In the genomic region with DNA sequence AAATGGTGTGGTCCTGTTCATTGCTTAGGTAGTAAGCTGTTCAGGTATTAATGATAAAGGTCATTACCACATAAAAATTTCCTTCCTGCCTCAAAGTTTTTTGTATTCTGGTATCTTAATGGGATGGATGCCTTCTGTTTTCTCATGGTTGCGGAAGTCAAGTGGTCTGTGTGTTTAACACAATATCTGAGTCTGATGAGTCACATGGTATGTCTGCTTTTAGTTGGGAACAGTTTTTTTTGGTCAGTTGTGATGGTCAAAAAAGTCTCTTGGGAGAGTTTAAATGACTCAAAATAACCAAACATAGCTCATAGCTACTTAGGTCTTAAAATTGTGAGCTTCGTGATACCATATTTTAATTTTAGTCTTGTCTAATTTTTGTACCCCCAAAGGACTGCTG, we compare ENCODE assay signal across 11 cellular contexts. TPM values are rescaled to one million over a fixed set of nuclear protein-coding genes. Genes with fewer than 3 reads are reported as not detected.
DNase-seq lines count a peak whose midpoint lies in the region; ATAC-seq and TF ChIP-seq lines count a peak whose summit lies in the region.
"Had no signal": no experiment of that assay in that cellular context is flagged by ENCODE, and none has a peak within 500 bp of the region (broad histone marks: within the 10 kb centered on the region; RNA-seq: fewer than 3 reads in every experiment).

No MANE protein-coding gene starts in this region.

- DNase-seq in AG10803 (ENCODE audit: low read depth) (peak; percentile 66), MV-4-11 (lab: John Stamatoyannopoulos, UW) (peak; percentile 20), hepatic stellate cell (ENCODE audit: low spot score) (peak; percentile 65), DMS153 (lab: John Stamatoyannopoulos, UW) (no peak), RWPE1 (ENCODE audit: low spot score) (no peak), NCI-H2081 (lab: John Stamatoyannopoulos, UW) (no peak)
- no peak for DNase-seq in activated CD4-positive, alpha-beta T cell treated with anti-CD3 and anti-CD28 coated beads, Interleukin-2, amount 10 ng/mL, durations not matched to agents 24 days and 14 days
- DNase-seq: C1 segment of cervical spinal cord, SIG-M5 had no signal

- CTCF ChIA-PET in RWPE1 (lab: Yijun Ruan, JAX), result interaction anchor here (0.8 kb wide), 1 partner anchor 81 kb away, joined by 6 read pairs; no protein-coding TSS in a partner anchor

- intact Hi-C loops in activated CD4-positive, alpha-beta T cell treated with anti-CD3 and anti-CD28 coated beads, Interleukin-2, amount 10 ng/mL, durations not matched to agents 24 days and 14 days (cut with micrococcal nuclease), result no loop called here

- POLR2A ChIA-PET in RWPE1 (lab: Yijun Ruan, JAX; ENCODE audit: low non-redundant PET), result no interaction called here

- no peaks in the 10 kb centered on the region for H3K36me3 Mint-ChIP-seq in activated CD4-positive, alpha-beta T cell treated with anti-CD3 and anti-CD28 coated beads, Interleukin-2, amount 10 ng/mL, durations not matched to agents 24 days and 14 days (ENCODE audit: low read depth)
- H3K36me3 Mint-ChIP-seq: activated naive CD4-positive, alpha-beta T cell treated with anti-CD3 and anti-CD28 coated beads, Interleukin-2, amount 50 U/mL, for 24 hours had no signal

- H3K27ac ChIP-seq in RWPE1, result no peak overlapping the region

- H3K4me3 ChIP-seq in AG10803 (ENCODE audit: low read length), result no peak overlapping the region

- peak; percentile 49 for ATAC-seq in GM21390 (IDR thresholded peaks at IDR 0.05; ENCODE audit: unreplicated experiment)

- no peaks in the 10 kb centered on the region for H3K9me3 Mint-ChIP-seq in activated CD4-positive, alpha-beta T cell treated with anti-CD3 and anti-CD28 coated beads, Interleukin-2, amount 10 ng/mL, durations not matched to agents 24 days and 14 days
- H3K9me3 Mint-ChIP-seq: activated naive CD4-positive, alpha-beta T cell treated with anti-CD3 and anti-CD28 coated beads, Interleukin-2, amount 50 U/mL, for 24 hours had no signal

- H3K4me3 Mint-ChIP-seq in activated CD4-positive, alpha-beta T cell treated with anti-CD3 and anti-CD28 coated beads, Interleukin-2, amount 10 ng/mL, durations not matched to agents 24 days and 14 days, result no peak overlapping the region
- H3K4me3 Mint-ChIP-seq: activated naive CD4-positive, alpha-beta T cell treated with anti-CD3 and anti-CD28 coated beads, Interleukin-2, amount 50 U/mL, for 24 hours had no signal

- H3K4me1 Mint-ChIP-seq in activated CD4-positive, alpha-beta T cell treated with anti-CD3 and anti-CD28 coated beads, Interleukin-2, amount 10 ng/mL, durations not matched to agents 24 days and 14 days, result peaks cover 4% of the 10 kb centered on the region

- TF ChIP-seq CTCF in AG10803 (conservative IDR thresholded peaks at IDR 0.05; ENCODE audit: low read length) (no peak), RWPE1 (conservative IDR thresholded peaks at IDR 0.05; ENCODE audit: low read depth) (no peak)

- H3K27ac Mint-ChIP-seq in activated CD4-positive, alpha-beta T cell treated with anti-CD3 and anti-CD28 coated beads, Interleukin-2, amount 10 ng/mL, durations not matched to agents 24 days and 14 days, result no peak overlapping the region

- H3K27me3 Mint-ChIP-seq in activated CD4-positive, alpha-beta T cell treated with anti-CD3 and anti-CD28 coated beads, Interleukin-2, amount 10 ng/mL, durations not matched to agents 24 days and 14 days, result no peaks in the 10 kb centered on the region
- H3K27me3 Mint-ChIP-seq: activated naive CD4-positive, alpha-beta T cell treated with anti-CD3 and anti-CD28 coated beads, Interleukin-2, amount 50 U/mL, for 24 hours had no signal

RNA-seq across cellular contexts. Expression of a gene that starts 40.7 kb away (rescaled TPM):
- 22.8 and 23.0 TPM in 2 replicates for total RNA-seq in activated CD4-positive, alpha-beta T cell treated with anti-CD3 and anti-CD28 coated beads, Interleukin-2, amount 10 ng/mL, durations not matched to agents 24 days and 14 days

RNA-seq across cellular contexts. Expression of a gene that starts 47.9 kb away (rescaled TPM):
- 55.9 and 58.8 TPM in 2 replicates for total RNA-seq in activated CD4-positive, alpha-beta T cell treated with anti-CD3 and anti-CD28 coated beads, Interleukin-2, amount 10 ng/mL, durations not matched to agents 24 days and 14 days

Comparison
In these comparisons a context has a peak if more than half of its experiments do, and no peak if none do; other contexts are left out.
1. DNase-seq: peak in AG10803 (single experiment), MV-4-11 (single experiment) and hepatic stellate cell (single experiment); none in activated CD4-positive, alpha-beta T cell treated with anti-CD3 and anti-CD28 coated beads, Interleukin-2, amount 10 ng/mL, durations not matched to agents 24 days and 14 days (single experiment), DMS153 (single experiment), RWPE1 (single experiment) and NCI-H2081 (0 of 2).